Comparison of ENCODE assay signal across 8 cellular contexts in genomic region chr3:69080233-69080644, GRCh38. TPM values are rescaled to one million over a fixed set of nuclear protein-coding genes. Genes with fewer than 3 reads are reported as not detected.
DNase-seq lines count a peak whose midpoint lies in the region; ATAC-seq and TF ChIP-seq lines count a peak whose summit lies in the region.

Gene UBA3, minus strand, starts transcription at chr3:69080365. Its CDS starts 12 bp downstream, at chr3:69080353.

- peak within 1 kb of the TSS; percentile 77 for H3K27ac ChIP-seq in Panc1 (ENCODE audit: low read length)
- peak within 1 kb of the TSS; percentile 86 to 91 (median 88) for H3K27ac ChIP-seq in esophagus squamous epithelium

- H3K4me1 ChIP-seq in Panc1 (ENCODE audit: control insufficient read depth, insufficient read depth, low read length), result peaks cover 29% of the 10 kb centered on the region
- peaks cover 24 to 76% (median 42%) of the 10 kb centered on the region in 3 donors for H3K4me1 ChIP-seq in esophagus squamous epithelium

- TF ChIP-seq EP300 in Ishikawa (IDR thresholded peaks at IDR 0.05; ENCODE audit: borderline replicate concordance), result no peak

- no peaks in the 10 kb centered on the region for H3K27me3 ChIP-seq in Panc1 (ENCODE audit: control insufficient read depth, insufficient read depth, low read length)
- H3K27me3 ChIP-seq in esophagus squamous epithelium, result no peaks in the 10 kb centered on the region

- H3K9me3 ChIP-seq in Panc1 (ENCODE audit: control insufficient read depth, insufficient read depth, low read depth, low read length), result no peaks in the 10 kb centered on the region
- no peaks in the 10 kb centered on the region for H3K9me3 ChIP-seq in esophagus squamous epithelium

- H3K4me3 ChIP-seq in Panc1 (ENCODE audit: low read depth in 2 of 2, low read length in 2 of 2), result peak within 1 kb of the TSS; percentile 77 to 78
- H3K4me3 ChIP-seq in esophagus squamous epithelium, result peak within 1 kb of the TSS; percentile 70 to 92 (median 82)

- ATAC-seq in GM21528 (IDR thresholded peaks at IDR 0.05; ENCODE audit: low FRiP score, unreplicated experiment) (peak; percentile 51), Panc1 (peak; percentile 83)

- POLR2A ChIA-PET in Panc1 (lab: Charles Lee), result interaction anchor here (0.7 kb wide), 1 partner anchor 10 kb away, joined by 11 read pairs; no protein-coding TSS in a partner anchor

- peak in 1 of 4 donors; percentile 66 for TF ChIP-seq POLR2A in esophagus squamous epithelium (IDR thresholded peaks at IDR 0.05)

- CTCF ChIA-PET in Panc1 (lab: Charles Lee), result interaction anchor here (0.5 to 0.7 kb wide), 3 partner anchors 58 to 176 kb away, joined by 3 to 4 read pairs (median 3); no protein-coding TSS in a partner anchor

- no peak for TF ChIP-seq RAD21 in Ishikawa (IDR thresholded peaks at IDR 0.05; ENCODE audit: low read depth)

- WGBS in esophagus squamous epithelium, 2 donors, result 1% methylated on average over 24 of the region's 33 CpGs

- TF ChIP-seq CTCF in Panc1 (IDR thresholded peaks at IDR 0.05) (no peak), esophagus squamous epithelium (IDR thresholded peaks at IDR 0.05) (no peak)

- peak; percentile 93 for DNase-seq in DMS 273 (lab: John Stamatoyannopoulos, UW; ENCODE audit: unreplicated experiment)
- no peak for DNase-seq in Panc1 (ENCODE audit: low read depth, low spot score)
- peak; percentile 93 to 94 for DNase-seq in activated T-cell treated with anti-CD3 and anti-CD28 coated beads, Interleukin-2, amount 50 U/mL, for 48 hours
- DNase-seq in esophagus squamous epithelium (lab: John Stamatoyannopoulos, UW), result peak; percentile 72
- peak; percentile 90 for DNase-seq in myocyte (ENCODE audit: low read depth)
- DNase-seq in stimulated activated CD8-positive, alpha-beta memory T cell treated with anti-CD3 and anti-CD28 coated beads, Interleukin-7, amount 100 ng/mL, for 4 hours (ENCODE audit: low read depth in 2 of 2), result peak; percentile 86 to 91

- in situ Hi-C loops in Panc1 (cut with HindIII; ENCODE audit: low pct_unique_long_range_greater_than_20kb, low sequenced_read_pairs), result no loop called here

- intact Hi-C loops in Panc1 (cut with micrococcal nuclease; ENCODE audit: unreplicated experiment) (no loop called here), esophagus squamous epithelium (cut with DNase I) (no loop called here)

- H3K36me3 ChIP-seq in Panc1 (ENCODE audit: control insufficient read depth, insufficient read depth, low read length) (peaks cover 6% of the 10 kb centered on the region), esophagus squamous epithelium (peaks cover 0 to 16% (median 0%) of the 10 kb centered on the region in 3 donors)

- no TSS peak for BruUV-seq in Panc1 (replicated peaks; lab: Mats Ljungman, UMichigan)

TF ChIP-seq in Ishikawa, 13 proteins besides CTCF, POLR2A, EP300 and RAD21:
- TF ChIP-seq YY1 (IDR thresholded peaks at IDR 0.05; ENCODE audit: low read depth) (peak; percentile 96), TCF12 (IDR thresholded peaks at IDR 0.05; ENCODE audit: low read depth) (no peak), TAF1 (IDR thresholded peaks at IDR 0.05; ENCODE audit: low read depth) (peak; percentile 98), MAX (IDR thresholded peaks at IDR 0.05) (peak; percentile 80), CEBPB (IDR thresholded peaks at IDR 0.05) (no peak)

RNA-seq across cellular contexts. Expression of gene UBA3, which starts in this region (rescaled TPM):
- total RNA-seq in Panc1 (2021; ENCODE audit: unreplicated experiment) (47.1 TPM), esophagus squamous epithelium (10 to 100 TPM; 33.3 to 63.3 (median 52.7) TPM), myocyte (69.4 and 82.5 TPM in 2 replicates)
- polyA plus RNA-seq in Panc1 (2012; ENCODE audit: insufficient read length), result 33.7 TPM
- polyA plus RNA-seq in myocyte (2012), result 41.5 TPM
